12 cellular contexts compared by ENCODE assay signal in genomic region chr1:76425104-76425842, GRCh38.
A peak's percentile ranks its signal among the peaks of the same experiment; 100 is the strongest.
DNase-seq lines count a peak whose midpoint lies in the region; ATAC-seq and TF ChIP-seq lines count a peak whose summit lies in the region.
"Had no signal": no experiment of that assay in that cellular context is flagged by ENCODE, and none has a peak within 500 bp of the region (broad histone marks: within the 10 kb centered on the region; RNA-seq: fewer than 3 reads in every experiment).

No MANE protein-coding gene starts in this region.

- H3K36me3 ChIP-seq in BLaER1 treated with 17β-estradiol and CSF1 and Interleukin-3, amounts not matched to agents 10 nM and 100 nM: no peaks in the 10 kb centered on the region
- H3K36me3 ChIP-seq in brain microvascular endothelial cell (replicated peaks): no peaks in the 10 kb centered on the region
- no peaks in the 10 kb centered on the region for H3K36me3 ChIP-seq in CD8-positive, alpha-beta memory T cell (ENCODE audit: insufficient read depth, low read length)
- H3K36me3 ChIP-seq: cardiac muscle cell, upper lobe of right lung had no signal

- peaks cover 0 to 19% (median 4%) of the 10 kb centered on the region in 10 experiments; a peak in 9 of 20 replicates for H3K4me1 ChIP-seq in BLaER1 treated with 17β-estradiol and CSF1 and Interleukin-3, amounts not matched to agents 10 nM and 100 nM
- H3K4me1 ChIP-seq in CD8-positive, alpha-beta memory T cell (ENCODE audit: insufficient read depth, low read length): no peaks in the 10 kb centered on the region
- H3K4me1 ChIP-seq: upper lobe of right lung had no signal

- H3K27me3 ChIP-seq in BLaER1 treated with 17β-estradiol and CSF1 and Interleukin-3, amounts not matched to agents 10 nM and 100 nM: no peaks in the 10 kb centered on the region
- no peaks in the 10 kb centered on the region for H3K27me3 ChIP-seq in brain microvascular endothelial cell (replicated peaks)
- H3K27me3 ChIP-seq in CD8-positive, alpha-beta memory T cell (ENCODE audit: insufficient read depth, low read length, poor library complexity, severe bottlenecking): no peaks in the 10 kb centered on the region
- H3K27me3 ChIP-seq: cardiac muscle cell, upper lobe of right lung had no signal

- no peaks in the 10 kb centered on the region for H3K9me3 Mint-ChIP-seq in CD8-positive, alpha-beta memory T cell
- H3K9me3 Mint-ChIP-seq: activated T-cell treated with anti-CD3 and anti-CD28 coated beads, Interleukin-2, amount 50 U/mL, for 4 hours had no signal

- in situ Hi-C loops in brain microvascular endothelial cell (cut with HindIII; ENCODE audit: low pct_ligation_motif_present, low sequenced_read_pairs): no loop called here

- H3K9me3 ChIP-seq in BLaER1 treated with 17β-estradiol and CSF1 and Interleukin-3, amounts not matched to agents 10 nM and 100 nM (replicated peaks in 1 of 11): 0 out of 22 replicates have a peak, but pooled peaks cover 0 to 4% (median 0%) of the 10 kb centered on the region in 11 experiments
- H3K9me3 ChIP-seq in CD8-positive, alpha-beta memory T cell (ENCODE audit: low read length): no peaks in the 10 kb centered on the region
- H3K9me3 ChIP-seq: upper lobe of right lung had no signal

- POLR2A ChIA-PET in CD8-positive, alpha-beta memory T cell (lab: Charles Lee): interaction anchor here (0.6 kb wide), 1 partner anchor 9 kb away, joined by 7 read pairs; no protein-coding TSS in a partner anchor

- H3K4me2 ChIP-seq in BLaER1 treated with 17β-estradiol and CSF1 and Interleukin-3, amounts not matched to agents 10 nM and 100 nM: peak overlapping the region in 6 of 11 experiments; percentile 5 to 72 (median 48); a peak in 9 of 22 replicates

- no peak overlapping the region for H3K27ac Mint-ChIP-seq in CD8-positive, alpha-beta memory T cell
- H3K27ac Mint-ChIP-seq: HFFc6 had no signal

- DNase-seq in brain microvascular endothelial cell (no peak), inferior parietal cortex (ENCODE audit: extremely low spot score) (no peak), DMS 273 (lab: John Stamatoyannopoulos, UW; ENCODE audit: unreplicated experiment) (no peak)
- no peak for DNase-seq in CD8-positive, alpha-beta memory T cell
- DNase-seq: activated T-cell treated with anti-CD3 and anti-CD28 coated beads, Interleukin-2, amount 50 U/mL, for 4 hours; upper lobe of right lung had no signal

- no peak overlapping the region for H3K4me3 Mint-ChIP-seq in CD8-positive, alpha-beta memory T cell
- H3K4me3 Mint-ChIP-seq: activated T-cell treated with anti-CD3 and anti-CD28 coated beads, Interleukin-2, amount 50 U/mL, for 4 hours; HFFc6 had no signal

- peak overlapping the region in 4 of 11 experiments; percentile 37 to 74 (median 60); a peak in 7 of 22 replicates for H3K27ac ChIP-seq in BLaER1 treated with 17β-estradiol and CSF1 and Interleukin-3, amounts not matched to agents 10 nM and 100 nM
- H3K27ac ChIP-seq in brain microvascular endothelial cell: peak overlapping the region; percentile 52
- H3K27ac ChIP-seq in CD8-positive, alpha-beta memory T cell (ENCODE audit: low read depth, low read length): no peak overlapping the region
- H3K27ac ChIP-seq: cardiac muscle cell, upper lobe of right lung had no signal

- no peaks in the 10 kb centered on the region for H4K20me1 ChIP-seq in BLaER1 treated with 17β-estradiol and CSF1 and Interleukin-3, amounts not matched to agents 10 nM and 100 nM

- CTCF ChIA-PET in CD8-positive, alpha-beta memory T cell (lab: Charles Lee): no interaction called here

- no peaks in the 10 kb centered on the region for H3K27me3 Mint-ChIP-seq in CD8-positive, alpha-beta memory T cell

- H3K4me3 ChIP-seq in BLaER1 treated with 17β-estradiol and CSF1 and Interleukin-3, amounts not matched to agents 10 nM and 100 nM: peak overlapping the region in 2 of 10 experiments; percentile 10 to 24; a peak in 4 of 20 replicates
- H3K4me3 ChIP-seq in brain microvascular endothelial cell (ENCODE audit: low read depth, low read length): no peak overlapping the region
- no peak overlapping the region for H3K4me3 ChIP-seq in CD8-positive, alpha-beta memory T cell (ENCODE audit: low read length)
- H3K4me3 ChIP-seq: cardiac muscle cell, upper lobe of right lung had no signal

- no peaks in the 10 kb centered on the region for H3K4me1 Mint-ChIP-seq in CD8-positive, alpha-beta memory T cell

- H3K36me3 Mint-ChIP-seq in CD8-positive, alpha-beta memory T cell: no peaks in the 10 kb centered on the region

- peak overlapping the region in 3 of 11 experiments; percentile 40 to 58 (median 47); a peak in 6 of 22 replicates for H3K9ac ChIP-seq in BLaER1 treated with 17β-estradiol and CSF1 and Interleukin-3, amounts not matched to agents 10 nM and 100 nM

- ATAC-seq in GM21381 (IDR thresholded peaks at IDR 0.05; ENCODE audit: unreplicated experiment): peak; percentile 60
- ATAC-seq in HG03139 (IDR thresholded peaks at IDR 0.05; ENCODE audit: unreplicated experiment): peak; percentile 86
- no peak for ATAC-seq in HG02938 (IDR thresholded peaks at IDR 0.05; ENCODE audit: unreplicated experiment)
- ATAC-seq: activated T-cell treated with anti-CD3 and anti-CD28 coated beads, Interleukin-2, amount 50 U/mL, for 4 hours; upper lobe of right lung had no signal

- TF ChIP-seq CTCF in brain microvascular endothelial cell (IDR thresholded peaks at IDR 0.05; ENCODE audit: low read depth, low read length, missing control alignments): no peak
